24 cellular contexts compared by ENCODE assay signal in the genomic region with DNA sequence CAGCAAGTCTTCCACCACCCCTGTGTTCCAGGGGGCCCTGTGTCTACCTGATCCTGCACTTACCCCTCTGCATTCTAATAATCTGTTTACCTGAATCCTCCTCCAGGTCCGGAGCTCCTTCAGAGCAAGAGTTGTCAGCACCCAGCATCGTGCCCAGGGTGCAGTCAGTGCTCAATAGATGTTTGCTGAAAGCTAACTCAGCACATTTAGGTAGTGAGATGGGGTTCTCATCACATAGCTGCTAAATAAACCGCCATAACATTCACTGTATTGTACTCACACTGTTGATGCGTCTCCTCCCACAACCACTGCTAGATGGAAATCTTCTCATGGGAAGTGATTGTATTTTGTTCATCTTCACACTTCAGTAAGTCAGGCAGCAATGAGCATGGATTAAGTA.
"Had no signal": no experiment of that assay in that cellular context is flagged by ENCODE, and none has a peak within 500 bp of the region (broad histone marks: within the 10 kb centered on the region; RNA-seq: fewer than 3 reads in every experiment).

No MANE protein-coding gene starts in this region.

- H3K27me3 ChIP-seq: pancreas, stomach, testis, thyroid gland, transverse colon, upper lobe of left lung, vagina had no signal

- H3K4me3 ChIP-seq: left ventricle myocardium inferior, pancreas, prostate gland, smooth muscle cell, stomach, testis, thyroid gland, transverse colon, upper lobe of left lung, vagina had no signal

- H3K27ac Mint-ChIP-seq: immature natural killer cell; stimulated activated naive B cell treated with anti-CD40 and anti-IgM and Interleukin-4, amounts not matched to agents 10 μg/mL and 1 μg/mL and 100 μg/mL, for 72 hours had no signal

- FAIRE-seq: islet of Langerhans, pancreas had no signal

- H3K36me3 Mint-ChIP-seq: immature natural killer cell; naive thymus-derived CD8-positive, alpha-beta T cell had no signal

- H3K9me3 ChIP-seq: left ventricle myocardium inferior, pancreas, prostate gland, stomach, testis, thyroid gland, transverse colon, upper lobe of left lung, vagina had no signal

- H3K27ac ChIP-seq: left ventricle myocardium inferior, pancreas, prostate gland, stomach, testis, thyroid gland, transverse colon, upper lobe of left lung, vagina had no signal

- H3K4me1 ChIP-seq: prostate gland, upper lobe of left lung had no signal

- H3K4me1 Mint-ChIP-seq: immature natural killer cell; naive thymus-derived CD8-positive, alpha-beta T cell had no signal

- ATAC-seq: naive thymus-derived CD8-positive, alpha-beta T cell; pancreas; right cardiac atrium; stimulated activated naive B cell treated with anti-CD40 and anti-IgM and Interleukin-4, amounts not matched to agents 10 μg/mL and 1 μg/mL and 100 μg/mL, for 72 hours; stimulated activated naive CD8-positive, alpha-beta T cell treated with anti-CD3 and anti-CD28 coated beads, Interleukin-15, Interleukin-2, amounts not matched to agents 100 U/mL and 50 U/mL, for 24 hours had no signal

- H3K36me3 ChIP-seq: left ventricle myocardium inferior, pancreas, prostate gland, stomach, thyroid gland, transverse colon, upper lobe of left lung, vagina had no signal

- DNase-seq: hypothalamus; immature natural killer cell; left ventricle myocardium inferior; mesenchymal stem cell; naive thymus-derived CD8-positive, alpha-beta T cell; nucleus accumbens; pancreas; retina; right cardiac atrium; stimulated activated CD4-positive, alpha-beta T cell treated with anti-CD3 and anti-CD28 coated beads, Interleukin-1b, Interleukin-23, amount 100 ng/mL, for 48 hours; stimulated activated CD4-positive, alpha-beta T cell treated with anti-CD3 and anti-CD28 coated beads, Interleukin-2, amount 100 ng/mL, for 48 hours; stimulated activated CD4-positive, alpha-beta T cell treated with anti-CD3 and anti-CD28 coated beads, Interleukin-4, amount 100 ng/mL, for 4 hours; stimulated activated CD8-positive, alpha-beta memory T cell treated with anti-CD3 and anti-CD28 coated beads, Interleukin-4, amount 100 ng/mL, for 48 hours; stimulated activated naive B cell treated with anti-CD40 and anti-IgM and Interleukin-4, amounts not matched to agents 10 μg/mL and 1 μg/mL and 100 μg/mL, for 72 hours; stimulated activated naive CD8-positive, alpha-beta T cell treated with anti-CD3 and anti-CD28 coated beads, Interleukin-15, Interleukin-2, amounts not matched to agents 100 U/mL and 50 U/mL, for 24 hours; stomach; testis; thyroid gland; transverse colon; upper lobe of left lung had no signal

- H3K4me2 ChIP-seq: smooth muscle cell had no signal

- H3K9me3 Mint-ChIP-seq: immature natural killer cell had no signal

- H3K4me3 Mint-ChIP-seq: immature natural killer cell; naive thymus-derived CD8-positive, alpha-beta T cell; stimulated activated naive B cell treated with anti-CD40 and anti-IgM and Interleukin-4, amounts not matched to agents 10 μg/mL and 1 μg/mL and 100 μg/mL, for 72 hours had no signal
